Comparison of ENCODE assay signal across 14 cellular contexts in genomic region chr5:150509992-150510391, GRCh38. TPM values are rescaled to one million over a fixed set of nuclear protein-coding genes. Genes with fewer than 3 reads are reported as not detected.
DNase-seq lines count a peak whose midpoint lies in the region; ATAC-seq, FAIRE-seq and TF ChIP-seq lines count a peak whose summit lies in the region.
"Had no signal": no experiment of that assay in that cellular context is flagged by ENCODE, and none has a peak within 500 bp of the region (broad histone marks: within the 10 kb centered on the region; RNA-seq: fewer than 3 reads in every experiment).

No MANE protein-coding gene starts in this region.

- H2AFZ ChIP-seq in trophoblast cell (ENCODE audit: insufficient read depth, low read length, poor library complexity), result no peak overlapping the region

- H3K4me1 ChIP-seq in left ventricle myocardium inferior, result peaks cover 99% of the 10 kb centered on the region
- peaks cover 63 to 68% of the 10 kb centered on the region in 2 donors for H3K4me1 ChIP-seq in kidney (ENCODE audit: control insufficient read depth in 1 of 2, insufficient read depth in 1 of 2, low read depth in 1 of 2, low read length in 2 of 2)
- H3K4me1 ChIP-seq in trophoblast cell (ENCODE audit: control insufficient read depth in 1 of 2, insufficient read depth in 2 of 2, low read length in 2 of 2), result peaks cover 50 to 55% of the 10 kb centered on the region in 2 experiments
- peaks cover 98% of the 10 kb centered on the region for H3K4me1 ChIP-seq in vagina

- no peak overlapping the region for H3K4me2 ChIP-seq in trophoblast cell (ENCODE audit: low read length)
- H3K4me2 ChIP-seq: KMS-11 had no signal

- no peak for ATAC-seq in left cardiac atrium

- no peak overlapping the region for H3K23ac ChIP-seq in trophoblast cell (ENCODE audit: low read length)

- no peak overlapping the region for H4K12ac ChIP-seq in trophoblast cell (ENCODE audit: low read depth, low read length)

- no peak overlapping the region for H3K4me3 ChIP-seq in left ventricle myocardium inferior
- no peak overlapping the region for H3K4me3 ChIP-seq in kidney (ENCODE audit: low read length in 2 of 2)
- no peak overlapping the region for H3K4me3 ChIP-seq in trophoblast cell (ENCODE audit: low read depth, low read length)
- no peak overlapping the region for H3K4me3 ChIP-seq in vagina

- H3K9me3 ChIP-seq in left ventricle myocardium inferior (replicated peaks) (no peaks in the 10 kb centered on the region), kidney (ENCODE audit: control insufficient read depth in 1 of 2, low read length in 2 of 2) (no peaks in the 10 kb centered on the region), trophoblast cell (ENCODE audit: insufficient read depth, low read depth, low read length) (no peaks in the 10 kb centered on the region), vagina (no peaks in the 10 kb centered on the region)

- TF ChIP-seq POLR2A in vagina (IDR thresholded peaks at IDR 0.05), result no peak

- peaks cover 4% of the 10 kb centered on the region for H3K79me1 ChIP-seq in trophoblast cell (ENCODE audit: low read length)

- TF ChIP-seq CTCF in left ventricle myocardium inferior (IDR thresholded peaks at IDR 0.05; ENCODE audit: borderline replicate concordance) (no peak), kidney (IDR thresholded peaks at IDR 0.05; ENCODE audit: borderline replicate concordance, extremely low read depth, insufficient read depth) (no peak), vagina (IDR thresholded peaks at IDR 0.05) (no peak)

- H3K27me3 ChIP-seq in left ventricle myocardium inferior (ENCODE audit: low read depth) (no peaks in the 10 kb centered on the region), trophoblast cell (ENCODE audit: insufficient read depth, low read length) (no peaks in the 10 kb centered on the region), vagina (no peaks in the 10 kb centered on the region)

- H3K36me3 ChIP-seq in left ventricle myocardium inferior, result no peaks in the 10 kb centered on the region
- no peaks in the 10 kb centered on the region for H3K36me3 ChIP-seq in kidney (ENCODE audit: control insufficient read depth in 1 of 2, insufficient read depth in 2 of 2, low read length in 2 of 2)
- H3K36me3 ChIP-seq in trophoblast cell (ENCODE audit: control insufficient read depth in 1 of 2, insufficient read depth in 2 of 2, low read length in 2 of 2), result peaks cover 15 to 29% of the 10 kb centered on the region in 2 experiments
- H3K36me3 ChIP-seq in vagina, result no peaks in the 10 kb centered on the region
- H3K36me3 ChIP-seq: WERI-Rb-1 had no signal

- intact Hi-C loops in left ventricle myocardium inferior (cut with micrococcal nuclease), result no loop called here
- intact Hi-C loops in left cardiac atrium (cut with DNase I), result no loop called here
- intact Hi-C loops in kidney (cut with DNase I), result no loop called here
- intact Hi-C loops in vagina (cut with DNase I), result no loop called here
- intact Hi-C loops in posterior cingulate gyrus (cut with DNase I), result no loop called here

- H3K18ac ChIP-seq in trophoblast cell (ENCODE audit: low read length), result no peak overlapping the region

- H4K8ac ChIP-seq in trophoblast cell (ENCODE audit: low read depth, low read length), result no peak overlapping the region

- DNase-seq in left ventricle myocardium inferior (no peak), left cardiac atrium (no peak), kidney (no peak), trophoblast cell (no peak), vagina (ENCODE audit: extremely low spot score in 2 of 2) (no peak), inferior parietal cortex (ENCODE audit: extremely low spot score) (no peak), posterior cingulate gyrus (no peak), NCI-H345 (lab: John Stamatoyannopoulos, UW) (no peak)
- DNase-seq: activated CD8-positive, alpha-beta memory T cell treated with anti-CD3 and anti-CD28 coated beads, Interleukin-2, amount 50 U/mL, for 48 hours; NCI-H1694; NCI-H774; SHP77; WERI-Rb-1 had no signal

- H2AK5ac ChIP-seq in trophoblast cell (ENCODE audit: low read length), result no peak overlapping the region

- H3K9ac ChIP-seq in kidney (ENCODE audit: low read length in 2 of 2), result peak overlapping the region in 1 of 2 donors; percentile 28
- H3K9ac ChIP-seq in trophoblast cell (ENCODE audit: low read length), result no peak overlapping the region
- H3K9ac ChIP-seq: KMS-11 had no signal

- H2BK5ac ChIP-seq in trophoblast cell (ENCODE audit: low read depth, low read length, poor library complexity), result no peak overlapping the region

- H2BK120ac ChIP-seq in trophoblast cell (ENCODE audit: insufficient read depth, low read length, poor library complexity), result no peak overlapping the region

- H4K91ac ChIP-seq in trophoblast cell (ENCODE audit: low read depth, low read length), result no peak overlapping the region

- FAIRE-seq in kidney (lab: Jason Lieb, UNC), result no peak

- peak overlapping the region; percentile 44 for H3K4ac ChIP-seq in trophoblast cell (ENCODE audit: low read depth, low read length)

- no peak overlapping the region for H2BK12ac ChIP-seq in trophoblast cell (ENCODE audit: low read length)

- WGBS in trophoblast cell (ENCODE audit: extremely low coverage, insufficient coverage, insufficient read length), result no CpG with 5 or more reads among the region's 7 CpGs

- H3K79me2 ChIP-seq in trophoblast cell (ENCODE audit: control insufficient read depth, insufficient read depth, low read length, poor library complexity), result peaks cover 71% of the 10 kb centered on the region

- H3K27ac ChIP-seq in left ventricle myocardium inferior (replicated peaks) (peak overlapping the region; percentile 65), kidney (ENCODE audit: low read depth in 2 of 2, low read length in 2 of 2) (peak overlapping the region; percentile 73 to 77), trophoblast cell (ENCODE audit: low read depth, low read length) (peak overlapping the region; percentile 9), vagina (peak overlapping the region; percentile 89)
- H3K27ac ChIP-seq: KMS-11, WERI-Rb-1 had no signal

- no peak overlapping the region for H3K14ac ChIP-seq in trophoblast cell (ENCODE audit: low read length)

RNA-seq across cellular contexts. Expression of gene NDST1, which starts 2.1 kb away (rescaled TPM):
- total RNA-seq in left ventricle myocardium inferior (58.9 TPM), left cardiac atrium (10 to 100 TPM; 59.3 to 71.2 TPM), kidney (60.7 TPM), vagina (73.9 TPM)
- polyA plus RNA-seq in kidney (ENCODE audit: insufficient read depth, low read depth, low replicate concordance), result 11.7 TPM
- 98.1 and 98.9 TPM in 2 replicates for polyA plus RNA-seq in trophoblast cell (2013)

Comparison
In these comparisons a context has a peak if more than half of its experiments do, and no peak if none do; other contexts are left out.
1. H3K27ac ChIP-seq: peak in every context shown above with its lines; median percentile 89 in vagina; 75 in kidney; 65 in left ventricle myocardium inferior; 9 in trophoblast cell.